ENCODE assay signal across 18 cellular contexts in the genomic region with DNA sequence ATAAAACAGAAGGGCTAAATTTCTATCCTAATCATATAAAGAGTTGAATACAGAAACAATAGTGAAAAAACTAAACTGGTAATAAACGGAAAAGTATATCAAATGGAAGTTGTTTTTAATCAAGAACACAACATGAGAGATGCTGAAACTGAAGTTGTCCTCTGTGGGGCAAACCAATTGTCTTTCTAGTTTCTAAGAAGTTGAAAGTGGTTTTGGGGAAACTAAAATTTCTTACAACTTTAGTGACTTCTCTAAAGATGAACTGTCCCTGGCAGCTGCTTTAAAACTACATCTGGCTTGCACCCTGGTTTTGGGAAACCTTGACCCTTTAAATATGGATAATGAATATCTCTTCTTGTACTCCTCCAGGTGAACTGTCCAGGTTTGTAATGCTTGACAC.
"Had no signal": no experiment of that assay in that cellular context is flagged by ENCODE, and none has a peak within 500 bp of the region (broad histone marks: within the 10 kb centered on the region; RNA-seq: fewer than 3 reads in every experiment).

No MANE protein-coding gene starts in this region.

- H3K9me3 Mint-ChIP-seq: effector memory CD8-positive, alpha-beta T cell; naive thymus-derived CD8-positive, alpha-beta T cell had no signal

- H3K27me3 ChIP-seq: breast epithelium, foreskin keratinocyte, pancreas, sigmoid colon, spleen, tibial artery had no signal

- DNase-seq: activated CD4-positive, CD25-positive, alpha-beta regulatory T cell treated with anti-CD3 and anti-CD28 coated beads, Interleukin-2, amount 50 U/mL, for 72 hours; activated CD8-positive, alpha-beta memory T cell treated with anti-CD3 and anti-CD28 coated beads for 24 hours; activated gamma-delta T cell treated with Interleukin-2 at 50 U/mL for 16 hours; activated naive CD8-positive, alpha-beta T cell treated with anti-CD3 and anti-CD28 coated beads, Interleukin-2, amount 10 ng/mL, durations not matched to agents 7 days and 5 days; aorta; dermis blood vessel endothelial cell; effector memory CD8-positive, alpha-beta T cell; foreskin keratinocyte; kidney glomerular epithelial cell; left ventricle myocardium superior; mesenchymal stem cell; naive thymus-derived CD8-positive, alpha-beta T cell; pancreas; sigmoid colon; spleen; tibial artery had no signal

- FAIRE-seq: pancreas, urothelium cell line had no signal

- H3K9me3 ChIP-seq: breast epithelium, pancreas, sigmoid colon, spleen, tibial artery had no signal

- H3K4me1 ChIP-seq: breast epithelium, sigmoid colon, tibial artery had no signal

- H3K27me3 Mint-ChIP-seq: activated naive CD8-positive, alpha-beta T cell treated with anti-CD3 and anti-CD28 coated beads, Interleukin-2, amount 10 ng/mL, durations not matched to agents 7 days and 5 days; effector memory CD8-positive, alpha-beta T cell; naive thymus-derived CD8-positive, alpha-beta T cell had no signal

- H3K4me3 ChIP-seq: breast epithelium, pancreas, sigmoid colon, spleen, tibial artery had no signal

- H3K4me3 Mint-ChIP-seq: activated naive CD8-positive, alpha-beta T cell treated with anti-CD3 and anti-CD28 coated beads, Interleukin-2, amount 10 ng/mL, durations not matched to agents 7 days and 5 days; effector memory CD8-positive, alpha-beta T cell; naive thymus-derived CD8-positive, alpha-beta T cell had no signal

- H3K27ac Mint-ChIP-seq: activated naive CD8-positive, alpha-beta T cell treated with anti-CD3 and anti-CD28 coated beads, Interleukin-2, amount 10 ng/mL, durations not matched to agents 7 days and 5 days; effector memory CD8-positive, alpha-beta T cell had no signal

- H3K27ac ChIP-seq: breast epithelium, foreskin keratinocyte, pancreas, sigmoid colon, spleen, tibial artery had no signal

- ATAC-seq: effector memory CD8-positive, alpha-beta T cell; foreskin keratinocyte; left ventricle myocardium superior; naive thymus-derived CD8-positive, alpha-beta T cell; pancreas had no signal

- H3K36me3 ChIP-seq: breast epithelium had no signal
